ENCODE assay signal across 9 cellular contexts in the genomic region with DNA sequence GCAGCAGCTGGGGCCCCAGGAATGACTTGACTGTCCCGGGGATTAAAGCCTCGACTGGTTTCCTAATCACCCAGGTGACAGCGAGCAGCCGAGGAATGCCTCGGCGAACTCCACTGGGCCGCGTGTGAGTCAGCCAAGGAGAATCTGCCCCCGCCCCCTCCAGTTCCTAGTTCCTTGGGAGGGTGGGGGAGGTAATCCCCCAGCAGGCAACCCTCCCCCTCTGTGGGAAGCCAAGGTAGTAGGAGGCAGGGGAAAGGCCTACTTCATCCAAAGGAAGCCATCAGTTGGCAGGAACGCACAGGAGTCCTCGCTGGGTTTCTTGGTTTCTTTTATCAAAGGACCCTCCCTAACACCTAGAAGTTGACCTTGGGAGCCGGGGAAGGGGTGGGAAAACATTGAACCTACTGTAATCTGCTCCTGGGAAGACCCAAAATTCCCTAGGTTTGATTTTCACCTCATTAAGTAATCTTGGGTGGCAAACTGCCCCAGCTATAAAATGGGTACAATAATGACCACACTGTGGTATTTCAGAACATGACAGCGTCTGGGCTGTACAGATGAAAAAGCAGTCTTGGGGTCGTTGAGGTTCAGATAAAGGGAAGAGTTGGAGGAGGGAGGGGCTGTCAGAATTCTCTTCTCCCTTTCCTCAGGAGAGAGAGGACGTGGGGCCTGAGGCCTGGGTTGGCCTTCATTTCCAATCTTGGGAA. TPM values are rescaled to one million over a fixed set of nuclear protein-coding genes. Genes with fewer than 3 reads are reported as not detected.
A peak's percentile ranks its signal among the peaks of the same experiment; 100 is the strongest.
DNase-seq lines count a peak whose midpoint lies in the region; ATAC-seq, FAIRE-seq and TF ChIP-seq lines count a peak whose summit lies in the region.
"Had no signal": no experiment of that assay in that cellular context is flagged by ENCODE, and none has a peak within 500 bp of the region (broad histone marks: within the 10 kb centered on the region; RNA-seq: fewer than 3 reads in every experiment).

No MANE protein-coding gene starts in this region.

- H3K4me3 ChIP-seq in bronchial epithelial cell (ENCODE audit: low read depth, low read length): peak overlapping the region; percentile 69
- peak overlapping the region in 1 of 2 donors; percentile 49 for H3K4me3 ChIP-seq in left lung
- H3K4me3 ChIP-seq in aorta (ENCODE audit: low read length in 2 of 2): peak overlapping the region; percentile 85 to 88

- peak in 1 of 2 donors; percentile 34 for ATAC-seq in left cardiac atrium
- ATAC-seq in left lung: peak; percentile 43
- ATAC-seq in aorta (ENCODE audit: low FRiP score): no peak
- no peak for ATAC-seq in HG03571 (IDR thresholded peaks at IDR 0.05; ENCODE audit: unreplicated experiment)

- H3K27me3 ChIP-seq in bronchial epithelial cell (ENCODE audit: control insufficient read depth, insufficient read depth, low read length) (no peaks in the 10 kb centered on the region), left lung (peaks cover 0 to 11% of the 10 kb centered on the region in 2 donors), aorta (ENCODE audit: control insufficient read depth in 1 of 2, insufficient read depth in 2 of 2, low read length in 1 of 2) (no peaks in the 10 kb centered on the region)

- DNase-seq in left cardiac atrium (peak; percentile 52), cardiac septum (ENCODE audit: low spot score) (no peak), bronchial epithelial cell (ENCODE audit: low read depth) (peak; percentile 88), left lung (peak; percentile 81 to 89), aorta (peak; percentile 79 to 93), middle frontal gyrus (ENCODE audit: extremely low spot score, low spot score) (no peak), SKM-1 (lab: John Stamatoyannopoulos, UW; ENCODE audit: unreplicated experiment) (no peak)
- DNase-seq: CD4-positive, alpha-beta memory T cell had no signal

- H3K36me3 ChIP-seq in bronchial epithelial cell (ENCODE audit: control insufficient read depth, insufficient read depth, low read length) (peaks cover 5% of the 10 kb centered on the region), left lung (peaks cover 0 to 1% of the 10 kb centered on the region in 2 donors), aorta (ENCODE audit: control insufficient read depth in 1 of 2, insufficient read depth in 2 of 2, low read length in 1 of 2) (peaks cover 0 to 4% of the 10 kb centered on the region in 2 donors)

- no peaks in the 10 kb centered on the region for H3K9me3 ChIP-seq in left lung
- H3K9me3 ChIP-seq in aorta (ENCODE audit: control insufficient read depth, low read length): no peaks in the 10 kb centered on the region

- H3K27ac ChIP-seq in left lung: peak overlapping the region; percentile 45 to 47
- peak overlapping the region; percentile 52 to 85 for H3K27ac ChIP-seq in aorta (ENCODE audit: low read depth in 1 of 2, low read length in 2 of 2)

- FAIRE-seq in bronchial epithelial cell (lab: Jason Lieb, UNC): no peak

- TF ChIP-seq CTCF in bronchial epithelial cell (IDR thresholded peaks at IDR 0.05; ENCODE audit: insufficient read depth, low read length, severe bottlenecking): no peak
- no peak for TF ChIP-seq CTCF in left lung (IDR thresholded peaks at IDR 0.05)

- H3K4me1 ChIP-seq in left lung (peaks cover 3 to 26% of the 10 kb centered on the region in 2 donors), aorta (ENCODE audit: control insufficient read depth in 1 of 2, insufficient read depth in 2 of 2, low read length in 2 of 2) (no peaks in the 10 kb centered on the region)

- intact Hi-C loops in left cardiac atrium (cut with DNase I) (no loop called here), cardiac septum (cut with DNase I) (no loop called here), left lung (cut with DNase I) (no loop called here), aorta (cut with DNase I) (no loop called here)

- WGBS in aorta, 2 donors: 22 to 24% methylated on average over 15 of the region's 15 CpGs

RNA-seq across cellular contexts. Expression of gene TENT5B, which starts 1.4 kb away (rescaled TPM):
- total RNA-seq in left cardiac atrium (10 to 100 TPM; 17.1 to 29.0 TPM), cardiac septum (7.6 TPM), bronchial epithelial cell (21.1 and 73.0 TPM in 2 replicates), left lung (10 to 100 TPM; 22.9 to 27.3 TPM), aorta (10 to 100 TPM; 20.6 to 73.9 TPM)
- polyA plus RNA-seq in aorta: 10 to 100 TPM; 10.4 to 23.7 TPM
- total RNA-seq: CD4-positive, alpha-beta memory T cell had no signal
- polyA plus RNA-seq: CD4-positive, alpha-beta memory T cell had no signal

RNA-seq across cellular contexts. Expression of gene TRNP1, which starts 17.7 kb away (rescaled TPM):
- total RNA-seq in left cardiac atrium (10 to 100 TPM; 40.6 to 45.2 TPM), cardiac septum (42.2 TPM), bronchial epithelial cell (11.1 and 15.3 TPM in 2 replicates), left lung (10 to 100 TPM; 23.4 to 27.7 TPM), aorta (10 to 100 TPM; 15.0 to 16.3 TPM)
- polyA plus RNA-seq in aorta: 10 to 100 TPM; 15.2 to 30.8 TPM
- total RNA-seq: CD4-positive, alpha-beta memory T cell had no signal
- polyA plus RNA-seq: CD4-positive, alpha-beta memory T cell had no signal

RNA-seq across cellular contexts. Expression of gene KDF1, which starts 50.9 kb away (rescaled TPM):
- total RNA-seq in left cardiac atrium (under 1 TPM; 0.18 to 0.68 TPM), cardiac septum (not detected), bronchial epithelial cell (13.2 and 14.7 TPM in 2 replicates), left lung (10 to 100 TPM in 1 of 2 donors, 1 to 10 TPM in 1; 8.6 to 12.1 TPM), aorta (not detected)
- 1 to 10 TPM in 1 of 2 donors, under 1 TPM in 1; 0.23 to 1.6 TPM for polyA plus RNA-seq in aorta

Comparison
In these comparisons a context has a peak if more than half of its experiments do, and no peak if none do; other contexts are left out.
1. DNase-seq: peak in left cardiac atrium (single experiment), bronchial epithelial cell (single experiment), left lung (2 of 2) and aorta (2 of 2); none in cardiac septum (single experiment), middle frontal gyrus (single experiment) and SKM-1 (single experiment).